ENCODE assay signal across 19 cellular contexts in the genomic region with DNA sequence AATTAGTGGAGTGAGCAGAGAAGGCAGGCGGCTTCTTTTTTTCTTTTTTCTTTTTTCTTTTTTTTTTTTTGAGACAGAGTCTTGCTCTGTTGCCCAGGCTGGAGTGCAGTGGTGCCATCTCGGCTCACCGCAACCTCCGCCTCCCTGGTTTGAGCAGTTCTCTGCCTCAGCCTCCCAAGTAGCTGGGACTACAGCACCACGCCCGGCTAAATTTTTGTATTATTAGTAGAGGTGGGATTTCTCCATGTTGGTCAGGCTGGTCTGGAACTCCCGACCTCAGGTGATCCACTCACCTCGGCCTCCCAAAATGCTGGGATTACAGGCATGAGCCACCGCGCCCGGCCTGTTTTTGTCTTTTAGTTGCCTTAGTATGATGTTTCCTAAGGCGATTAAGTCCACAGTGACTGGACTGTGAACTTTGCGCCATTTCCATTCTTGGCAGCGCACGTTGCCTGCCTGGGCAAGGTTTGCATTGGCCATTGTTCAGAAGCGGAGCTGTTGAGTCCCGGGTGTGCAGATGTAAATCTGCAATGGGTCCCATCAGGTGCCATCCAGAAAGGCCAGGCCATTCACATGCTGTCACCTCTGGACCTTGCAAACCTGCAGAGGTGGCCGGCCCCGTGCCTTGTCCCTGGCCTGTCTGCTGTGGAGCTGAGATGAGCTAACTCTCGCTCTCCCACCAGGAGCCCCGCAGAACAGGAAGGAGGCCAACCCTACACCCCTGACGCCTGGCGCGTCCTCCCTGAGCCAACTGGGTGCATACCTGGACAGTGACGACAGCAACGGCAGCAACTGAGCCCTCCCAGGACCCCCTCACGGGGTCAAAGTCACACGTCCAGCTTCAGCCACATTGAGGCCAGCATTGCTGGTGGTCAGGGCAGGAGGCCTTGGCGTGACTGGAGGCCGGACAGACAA. TPM values are rescaled to one million over a fixed set of nuclear protein-coding genes. Genes with fewer than 3 reads are reported as not detected.
DNase-seq lines count a peak whose midpoint lies in the region; ATAC-seq and TF ChIP-seq lines count a peak whose summit lies in the region.
"Had no signal": no experiment of that assay in that cellular context is flagged by ENCODE, and none has a peak within 500 bp of the region (broad histone marks: within the 10 kb centered on the region; RNA-seq: fewer than 3 reads in every experiment).

No MANE protein-coding gene starts in this region.

- H3K4me1 ChIP-seq in SK-N-SH (ENCODE audit: control insufficient read depth in 1 of 2, insufficient read depth in 2 of 2, low read depth in 1 of 2, low read length in 1 of 2) (peaks cover 0 to 7% of the 10 kb centered on the region in 2 experiments; a peak in 1 of 4 replicates), RWPE2 (ENCODE audit: insufficient read depth, poor library complexity, severe bottlenecking) (no peaks in the 10 kb centered on the region), MM.1S (ENCODE audit: low read length) (no peaks in the 10 kb centered on the region), endodermal cell (ENCODE audit: control insufficient read depth, insufficient read depth, low read length) (no peaks in the 10 kb centered on the region)
- H3K4me1 ChIP-seq: SJSA1, upper lobe of left lung had no signal

- H3F3A ChIP-seq in SK-N-SH (replicated peaks; ENCODE audit: insufficient read depth): peaks cover 4% of the 10 kb centered on the region
- H3F3A ChIP-seq in MM.1S (ENCODE audit: insufficient read depth, low read length): no peaks in the 10 kb centered on the region

- peaks cover 14 to 35% of the 10 kb centered on the region in 2 donors for H3K4me1 Mint-ChIP-seq in stimulated activated naive B cell treated with anti-CD40 and anti-IgM and Interleukin-4, amounts not matched to agents 10 μg/mL and 1 μg/mL and 100 μg/mL, for 72 hours
- H3K4me1 Mint-ChIP-seq in endodermal cell: no peaks in the 10 kb centered on the region
- H3K4me1 Mint-ChIP-seq: nephron had no signal

- H3K9ac ChIP-seq in SK-N-SH (no peak overlapping the region), MM.1S (ENCODE audit: low read length) (no peak overlapping the region), endodermal cell (ENCODE audit: extremely low read depth, low read length, poor library complexity, severe bottlenecking) (no peak overlapping the region)

- H4K20me1 ChIP-seq in SK-N-SH (ENCODE audit: insufficient read depth): 0 out of 2 replicates have a peak, but pooled peaks cover 4% of the 10 kb centered on the region
- H4K20me1 ChIP-seq in MM.1S (ENCODE audit: insufficient read depth, low read length): no peaks in the 10 kb centered on the region

- TF ChIP-seq EP300 in SK-N-SH (IDR thresholded peaks at IDR 0.05; ENCODE audit: borderline replicate concordance in 1 of 2, low read depth in 1 of 2, low read length in 1 of 2): no peak

- peaks cover 0 to 4% of the 10 kb centered on the region in 2 experiments for H3K36me3 ChIP-seq in SK-N-SH (replicated peaks in 1 of 2; ENCODE audit: control insufficient read depth in 1 of 2, insufficient read depth in 2 of 2, low read length in 1 of 2)
- H3K36me3 ChIP-seq in RWPE2 (ENCODE audit: low read depth): peaks cover 24% of the 10 kb centered on the region
- 0 out of 2 replicates have a peak, but pooled peaks cover 5% of the 10 kb centered on the region for H3K36me3 ChIP-seq in MM.1S (replicated peaks; ENCODE audit: insufficient read depth, low read length)
- H3K36me3 ChIP-seq in endodermal cell (ENCODE audit: control insufficient read depth, insufficient read depth, low read length): peaks cover 15% of the 10 kb centered on the region

- intact Hi-C loops in left colon (cut with DNase I, micrococcal nuclease): loop anchor here in 1 of 2 donors (5.0 kb wide), 1 partner anchor 84 kb away; no protein-coding TSS in a partner anchor

- TF ChIP-seq CTCF in SK-N-SH (IDR thresholded peaks at IDR 0.05) (no peak), RWPE2 (IDR thresholded peaks at IDR 0.05; ENCODE audit: poor library complexity, severe bottlenecking) (peak; percentile 25), MM.1S (IDR thresholded peaks at IDR 0.05; ENCODE audit: low read length) (no peak), endodermal cell (conservative IDR thresholded peaks at IDR 0.05) (no peak)

- peak overlapping the region in 1 of 2 experiments; percentile 12; a peak in 1 of 4 replicates for H3K4me3 ChIP-seq in SK-N-SH (ENCODE audit: low read depth in 2 of 2, low read length in 1 of 2)
- no peak overlapping the region for H3K4me3 ChIP-seq in RWPE2 (ENCODE audit: severe bottlenecking)
- H3K4me3 ChIP-seq in MM.1S (ENCODE audit: low read length): no peak overlapping the region
- H3K4me3 ChIP-seq in endodermal cell (ENCODE audit: low read length): no peak overlapping the region
- H3K4me3 ChIP-seq: SJSA1, upper lobe of left lung had no signal

- DNase-seq in SK-N-SH (no peak), RWPE2 (ENCODE audit: low spot score) (no peak), left colon (peak; percentile 64 to 81), anterior cingulate cortex (lab: John Stamatoyannopoulos, UW) (no peak), MM.1S (no peak), endodermal cell (no peak)
- no peak for DNase-seq in stimulated activated naive B cell treated with anti-CD40 and anti-IgM and Interleukin-4, amounts not matched to agents 10 μg/mL and 1 μg/mL and 100 μg/mL, for 72 hours

- H3K27ac ChIP-seq in SK-N-SH (ENCODE audit: low read depth in 2 of 2, low read length in 1 of 2): no peak overlapping the region
- no peak overlapping the region for H3K27ac ChIP-seq in RWPE2 (ENCODE audit: poor library complexity, severe bottlenecking)
- H3K27ac ChIP-seq in MM.1S (ENCODE audit: low read length): no peak overlapping the region
- no peak overlapping the region for H3K27ac ChIP-seq in endodermal cell (ENCODE audit: low read depth, low read length)
- H3K27ac ChIP-seq: epithelial cell of prostate, SJSA1, upper lobe of left lung had no signal

- H3K27me3 ChIP-seq in SK-N-SH (ENCODE audit: insufficient read depth) (no peaks in the 10 kb centered on the region), RWPE2 (ENCODE audit: insufficient read depth, poor library complexity, severe bottlenecking) (no peaks in the 10 kb centered on the region), MM.1S (replicated peaks; ENCODE audit: insufficient read depth, low read length) (no peaks in the 10 kb centered on the region), endodermal cell (ENCODE audit: control insufficient read depth, insufficient read depth, low read length, poor library complexity, severe bottlenecking) (no peaks in the 10 kb centered on the region)
- H3K27me3 ChIP-seq: SJSA1, upper lobe of left lung had no signal

- H3K36me3 Mint-ChIP-seq in stimulated activated naive B cell treated with anti-CD40 and anti-IgM and Interleukin-4, amounts not matched to agents 10 μg/mL and 1 μg/mL and 100 μg/mL, for 72 hours: peaks cover 57 to 71% of the 10 kb centered on the region in 2 donors
- H3K36me3 Mint-ChIP-seq in endodermal cell (ENCODE audit: low read depth): peaks cover 48% of the 10 kb centered on the region

- no peaks in the 10 kb centered on the region for H3K27me3 Mint-ChIP-seq in stimulated activated naive B cell treated with anti-CD40 and anti-IgM and Interleukin-4, amounts not matched to agents 10 μg/mL and 1 μg/mL and 100 μg/mL, for 72 hours
- H3K27me3 Mint-ChIP-seq in endodermal cell (ENCODE audit: insufficient read depth): no peaks in the 10 kb centered on the region
- H3K27me3 Mint-ChIP-seq: progenitor cell of endocrine pancreas; stimulated activated naive CD8-positive, alpha-beta T cell treated with anti-CD3 and anti-CD28 coated beads, Interleukin-15, amount 100 ng/mL, for 72 hours; T-helper 17 cell had no signal

- H3K9me3 Mint-ChIP-seq in stimulated activated naive B cell treated with anti-CD40 and anti-IgM and Interleukin-4, amounts not matched to agents 10 μg/mL and 1 μg/mL and 100 μg/mL, for 72 hours: no peaks in the 10 kb centered on the region
- H3K9me3 Mint-ChIP-seq in endodermal cell: no peaks in the 10 kb centered on the region
- H3K9me3 Mint-ChIP-seq: nephron; stimulated activated naive CD8-positive, alpha-beta T cell treated with anti-CD3 and anti-CD28 coated beads, Interleukin-15, amount 100 ng/mL, for 72 hours had no signal

- H3K9me3 ChIP-seq in SK-N-SH (no peaks in the 10 kb centered on the region), RWPE2 (ENCODE audit: severe bottlenecking) (no peaks in the 10 kb centered on the region), MM.1S (replicated peaks; ENCODE audit: insufficient read depth, low read length) (no peaks in the 10 kb centered on the region), endodermal cell (ENCODE audit: control insufficient read depth, low read length) (no peaks in the 10 kb centered on the region)
- H3K9me3 ChIP-seq: SJSA1, upper lobe of left lung had no signal

- no peak for TF ChIP-seq RAD21 in SK-N-SH (IDR thresholded peaks at IDR 0.05; ENCODE audit: low read length)

- 76% methylated on average over 18 of the region's 30 CpGs for WGBS in SK-N-SH (ENCODE audit: low lambda C conversion rate)
- WGBS in endodermal cell (ENCODE audit: insufficient coverage in 1 of 2, insufficient read length in 1 of 2), 2 experiments: 94 to 95% methylated on average over 23 to 30 of the region's 30 CpGs

- no peak overlapping the region for H3K4me3 Mint-ChIP-seq in stimulated activated naive B cell treated with anti-CD40 and anti-IgM and Interleukin-4, amounts not matched to agents 10 μg/mL and 1 μg/mL and 100 μg/mL, for 72 hours
- no peak overlapping the region for H3K4me3 Mint-ChIP-seq in endodermal cell
- H3K4me3 Mint-ChIP-seq: nephron; stimulated activated naive CD8-positive, alpha-beta T cell treated with anti-CD3 and anti-CD28 coated beads, Interleukin-15, amount 100 ng/mL, for 72 hours; T-helper 17 cell had no signal

- H3K79me2 ChIP-seq in SK-N-SH (ENCODE audit: insufficient read depth) (no peaks in the 10 kb centered on the region), MM.1S (ENCODE audit: low read length) (no peaks in the 10 kb centered on the region)

- H2AFZ ChIP-seq in SK-N-SH (ENCODE audit: low read depth): no peak overlapping the region
- H2AFZ ChIP-seq in MM.1S (ENCODE audit: low read length): no peak overlapping the region

- CTCF ChIA-PET in SK-N-SH (lab: Yijun Ruan, JAX): interaction anchor here (0.6 to 4.5 kb wide), 30 partner anchors 10 to 255 kb away, joined by 3 to 130 read pairs (median 6); partner anchors contain the start of genes FSD1, MPND, SH3GL1 and SHD

- H3K27ac Mint-ChIP-seq in stimulated activated naive B cell treated with anti-CD40 and anti-IgM and Interleukin-4, amounts not matched to agents 10 μg/mL and 1 μg/mL and 100 μg/mL, for 72 hours: peak overlapping the region; percentile 81
- H3K27ac Mint-ChIP-seq in endodermal cell: no peak overlapping the region
- H3K27ac Mint-ChIP-seq: progenitor cell of endocrine pancreas had no signal

- H3K4me2 ChIP-seq in SK-N-SH (no peak overlapping the region), MM.1S (ENCODE audit: low read depth, low read length) (no peak overlapping the region)

- peak; percentile 10; the same call in 1 of the 3 replicates for ATAC-seq in SK-N-SH treated with all-trans-retinoic acid at 6 μM for 48 hours
- ATAC-seq in RWPE2 (ENCODE audit: low read depth): no peak
- ATAC-seq in left colon: peak; percentile 84
- no peak for ATAC-seq in stimulated activated naive B cell treated with anti-CD40 and anti-IgM and Interleukin-4, amounts not matched to agents 10 μg/mL and 1 μg/mL and 100 μg/mL, for 72 hours (replicated peaks)

- H3K9me2 ChIP-seq in SK-N-SH: no peaks in the 10 kb centered on the region
- no peaks in the 10 kb centered on the region for H3K9me2 ChIP-seq in MM.1S (replicated peaks; ENCODE audit: insufficient read depth, low read length)

- POLR2A ChIA-PET in SK-N-SH (lab: Yijun Ruan, JAX): interaction anchor here (0.5 to 3.0 kb wide), 3 partner anchors 9 to 505 kb away, joined by 4 to 20 read pairs (median 7); partner anchors contain the start of gene MPND

RNA-seq across cellular contexts. Expression of gene SHD, which starts 10.9 kb away (rescaled TPM):
- 3.1 and 6.9 TPM in 2 replicates for polyA plus RNA-seq in SK-N-SH (2012; rRNA removed)
- 3.0 and 7.6 TPM in 2 replicates for polyA plus RNA-seq in SK-N-SH (2012; cell fraction: cytosol; rRNA removed)
- polyA plus RNA-seq in SK-N-SH (2012; cell fraction: nucleus; rRNA removed): 8.5 and 32.8 TPM in 2 replicates
- total RNA-seq in left colon: 10 to 100 TPM; 23.6 to 25.0 TPM
- 1 to 10 TPM; 2.8 to 6.6 TPM for total RNA-seq in endodermal cell
- 10.1 TPM for polyA plus RNA-seq in endodermal cell (2013, experiment 1 of 2)
- 9.9 TPM for polyA plus RNA-seq in endodermal cell (2013, experiment 2 of 2)
- total RNA-seq: bronchial epithelial cell, dermis blood vessel endothelial cell, SJSA1, T-helper 17 cell had no signal
- polyA plus RNA-seq: BJ had no signal

RNA-seq across cellular contexts. Expression of gene YJU2, which starts 21.3 kb away (rescaled TPM):
- 25.3 and 29.0 TPM in 2 replicates for polyA plus RNA-seq in SK-N-SH (2012; rRNA removed)
- 19.2 and 22.0 TPM in 2 replicates for polyA plus RNA-seq in SK-N-SH (2012; cell fraction: cytosol; rRNA removed)
- 18.9 and 21.1 TPM in 2 replicates for polyA plus RNA-seq in SK-N-SH (2012; cell fraction: nucleus; rRNA removed)
- total RNA-seq in left colon (10 to 100 TPM; 17.8 to 18.1 TPM), endodermal cell (10 to 100 TPM; 15.8 to 16.4 TPM)
- 19.3 TPM for polyA plus RNA-seq in endodermal cell (2013, experiment 1 of 2)
- 19.0 TPM for polyA plus RNA-seq in endodermal cell (2013, experiment 2 of 2)

RNA-seq across cellular contexts. Expression of gene TMIGD2, which starts 34.0 kb away (rescaled TPM):
- 0.06 TPM in 1 of 2 replicates, not detected in the other for polyA plus RNA-seq in SK-N-SH (2012; rRNA removed)
- polyA plus RNA-seq in SK-N-SH (2012; cell fraction: cytosol; rRNA removed): 0.03 and 0.21 TPM in 2 replicates
- polyA plus RNA-seq in SK-N-SH (2012; cell fraction: nucleus; rRNA removed): not detected in 2 replicates
- 1 to 10 TPM in 1 of 2 donors, under 1 TPM in 1; 0.85 to 2.1 TPM for total RNA-seq in left colon
- under 1 TPM; 0.58 to 0.70 TPM for total RNA-seq in endodermal cell
- polyA plus RNA-seq in endodermal cell (2013, experiment 1 of 2): 0.93 TPM
- polyA plus RNA-seq in endodermal cell (2013, experiment 2 of 2): 0.87 TPM
- total RNA-seq: bronchial epithelial cell, dermis blood vessel endothelial cell, PC-3, progenitor cell of endocrine pancreas, SJSA1 had no signal
- polyA plus RNA-seq: BJ had no signal

RNA-seq across cellular contexts. Expression of gene FSD1, which starts 36.2 kb away (rescaled TPM):
- 46.7 and 49.0 TPM in 2 replicates for polyA plus RNA-seq in SK-N-SH (2012; rRNA removed)
- polyA plus RNA-seq in SK-N-SH (2012; cell fraction: cytosol; rRNA removed): 18.6 and 33.9 TPM in 2 replicates
- polyA plus RNA-seq in SK-N-SH (2012; cell fraction: nucleus; rRNA removed): 90.3 and 101 TPM in 2 replicates
- 1 to 10 TPM in 1 of 2 donors, under 1 TPM in 1; 0.95 to 1.1 TPM for total RNA-seq in left colon
- total RNA-seq in endodermal cell: 10 to 100 TPM; 33.3 to 37.9 TPM
- polyA plus RNA-seq in endodermal cell (2013, experiment 1 of 2): 66.1 TPM
- polyA plus RNA-seq in endodermal cell (2013, experiment 2 of 2): 53.5 TPM

RNA-seq across cellular contexts. Expression of gene EBI3, which starts 38.8 kb away (rescaled TPM):
- 3.6 and 3.7 TPM in 2 replicates for polyA plus RNA-seq in SK-N-SH (2012; rRNA removed)
- polyA plus RNA-seq in SK-N-SH (2012; cell fraction: cytosol; rRNA removed): 2.1 and 2.6 TPM in 2 replicates
- polyA plus RNA-seq in SK-N-SH (2012; cell fraction: nucleus; rRNA removed): 2.1 and 2.9 TPM in 2 replicates
- total RNA-seq in left colon (1 to 10 TPM in 1 of 2 donors, under 1 TPM in 1; 0.40 to 2.6 TPM), endodermal cell (not detected)
- polyA plus RNA-seq in endodermal cell (2013, experiment 1 of 2): 0.25 TPM
- polyA plus RNA-seq in endodermal cell (2013, experiment 2 of 2): 0.54 TPM
- total RNA-seq: bronchial epithelial cell, PC-3, progenitor cell of endocrine pancreas, SJSA1, T-helper 17 cell had no signal

Comparison
In these comparisons a context has a peak if more than half of its experiments do, and no peak if none do; other contexts are left out.
1. ATAC-seq: peak in SK-N-SH treated with all-trans-retinoic acid at 6 μM for 48 hours (single experiment) and left colon (single experiment); none in RWPE2 (single experiment) and stimulated activated naive B cell treated with anti-CD40 and anti-IgM and Interleukin-4, amounts not matched to agents 10 μg/mL and 1 μg/mL and 100 μg/mL, for 72 hours (0 of 2).
2. DNase-seq: peak in left colon (2 of 2); none in SK-N-SH (single experiment), RWPE2 (single experiment), stimulated activated naive B cell treated with anti-CD40 and anti-IgM and Interleukin-4, amounts not matched to agents 10 μg/mL and 1 μg/mL and 100 μg/mL, for 72 hours (single experiment), anterior cingulate cortex (0 of 58), MM.1S (single experiment) and endodermal cell (single experiment).